Comparison of ENCODE assay signal across 1 cellular context in the genomic region with DNA sequence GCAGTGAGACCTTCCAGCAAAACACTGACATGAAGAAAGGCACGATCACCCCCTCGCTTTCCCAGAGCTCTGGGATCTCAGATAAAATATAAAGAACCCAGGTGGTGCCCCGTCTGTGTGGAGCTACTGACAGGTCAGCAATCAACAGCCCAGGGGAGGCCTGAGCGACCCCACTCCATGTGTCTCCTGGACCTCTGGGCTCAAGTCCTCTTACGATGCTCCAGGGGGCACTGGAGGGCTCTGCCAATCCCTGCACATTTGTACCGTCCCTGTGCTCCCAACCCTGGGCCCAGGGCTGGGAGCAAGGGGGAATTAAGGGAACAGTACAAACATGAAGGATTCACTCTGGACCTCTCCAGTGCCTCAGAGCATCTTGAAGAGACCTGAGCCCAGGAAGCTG.
TF ChIP-seq lines count a peak whose summit lies in the region.

No MANE protein-coding gene starts in this region.

TF ChIP-seq in WTC11, 78 proteins besides CTCF, POLR2A, EP300 and RAD21 (continued from another document):
- TF ChIP-seq FOXP4 (CRISPR knock-in tag; IDR thresholded peaks at IDR 0.05) (no peak), JAZF1 (CRISPR knock-in tag; IDR thresholded peaks at IDR 0.05) (no peak), JUN (CRISPR knock-in tag; IDR thresholded peaks at IDR 0.05) (no peak), MXD4 (CRISPR knock-in tag; IDR thresholded peaks at IDR 0.05; ENCODE audit: borderline replicate concordance) (no peak), ZSCAN18 (CRISPR knock-in tag; IDR thresholded peaks at IDR 0.05) (no peak), ZNF317 (CRISPR knock-in tag; IDR thresholded peaks at IDR 0.05; ENCODE audit: borderline replicate concordance, low read depth) (no peak), AFF4 (CRISPR knock-in tag; IDR thresholded peaks at IDR 0.05; ENCODE audit: borderline replicate concordance) (no peak), SMAD4 (CRISPR knock-in tag; IDR thresholded peaks at IDR 0.05) (no peak), FOXJ3 (CRISPR knock-in tag; IDR thresholded peaks at IDR 0.05; ENCODE audit: borderline replicate concordance) (no peak), USF2 (CRISPR knock-in tag; IDR thresholded peaks at IDR 0.05) (no peak), NFATC4 (CRISPR knock-in tag; IDR thresholded peaks at IDR 0.05) (no peak), ZNF532 (CRISPR knock-in tag; IDR thresholded peaks at IDR 0.05; ENCODE audit: borderline replicate concordance) (no peak)
